ENCODE assay signal across 12 cellular contexts in the genomic region with DNA sequence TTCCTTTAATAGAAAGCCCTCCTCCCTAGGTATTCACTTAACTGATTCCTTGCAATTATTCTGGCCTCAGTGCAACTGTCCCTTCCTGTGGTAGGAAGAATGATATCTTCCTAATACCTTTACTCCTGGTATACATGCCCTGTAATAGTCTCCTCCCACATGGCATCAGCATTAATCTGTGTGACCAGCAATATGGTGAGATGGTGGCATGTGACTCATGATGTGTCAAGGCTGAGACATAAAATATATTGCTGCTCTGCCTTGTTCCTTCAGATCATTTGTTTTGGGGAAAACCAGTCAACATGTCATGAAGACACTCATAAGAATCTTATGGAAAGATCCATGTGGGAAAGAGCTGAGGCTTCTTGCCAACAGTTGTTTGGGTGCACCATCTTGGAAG.
"Had no signal": no experiment of that assay in that cellular context is flagged by ENCODE, and none has a peak within 500 bp of the region (broad histone marks: within the 10 kb centered on the region; RNA-seq: fewer than 3 reads in every experiment).

No MANE protein-coding gene starts in this region.

- H3K36me3 ChIP-seq: esophagus squamous epithelium, left ventricle myocardium inferior had no signal

- H3K9me3 ChIP-seq: esophagus squamous epithelium, left ventricle myocardium inferior had no signal

- H3K27ac ChIP-seq: esophagus squamous epithelium, left ventricle myocardium inferior had no signal

- H3K4me1 ChIP-seq: esophagus squamous epithelium, left ventricle myocardium inferior had no signal

- H3K27me3 ChIP-seq: esophagus squamous epithelium had no signal

- DNase-seq: activated CD4-positive, alpha-beta memory T cell treated with anti-CD3 and anti-CD28 coated beads, Interleukin-2, amount 10 ng/mL, durations not matched to agents 7 days and 5 days; activated CD4-positive, alpha-beta T cell treated with anti-CD3 and anti-CD28 coated beads for 48 hours; activated CD4-positive, CD25-positive, alpha-beta regulatory T cell; activated CD8-positive, alpha-beta memory T cell treated with anti-CD3 and anti-CD28 coated beads, Interleukin-2, amount 10 ng/mL, durations not matched to agents 7 days and 5 days; activated naive CD4-positive, alpha-beta T cell treated with Interleukin-2 at 50 U/mL for 16 hours; activated naive CD8-positive, alpha-beta T cell treated with anti-CD3 and anti-CD28 coated beads, Interleukin-2, amount 10 ng/mL, durations not matched to agents 7 days and 5 days; aorta; effector CD8-positive, alpha-beta T cell; esophagus squamous epithelium; hippocampal formation; left ventricle myocardium inferior; stimulated activated naive CD4-positive, alpha-beta T cell had no signal

- ATAC-seq: activated CD8-positive, alpha-beta memory T cell treated with anti-CD3 and anti-CD28 coated beads, Interleukin-2, amount 10 ng/mL, durations not matched to agents 7 days and 5 days had no signal

- H3K4me3 ChIP-seq: esophagus squamous epithelium, left ventricle myocardium inferior had no signal
